Comparison of ENCODE assay signal across 23 cellular contexts in the genomic region with DNA sequence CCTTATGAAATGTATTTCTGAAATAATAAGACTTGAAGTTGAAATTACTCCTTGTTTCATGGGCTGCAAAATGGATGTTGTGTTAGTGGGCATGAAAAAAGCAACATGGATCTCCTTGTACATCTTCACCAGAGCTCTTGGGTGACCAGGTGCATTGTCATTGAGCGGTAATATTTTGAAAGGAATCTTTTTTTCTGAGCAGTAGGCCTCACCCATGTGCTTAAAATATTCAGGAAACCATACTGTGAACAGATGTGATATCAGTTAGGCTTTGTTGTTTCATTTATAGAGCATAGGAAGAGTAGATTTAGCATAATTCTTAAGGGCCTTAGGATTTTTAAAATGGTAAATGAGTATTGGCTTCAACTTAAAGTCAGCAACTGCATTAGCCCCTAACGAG. TPM values are rescaled to one million over a fixed set of nuclear protein-coding genes. Genes with fewer than 3 reads are reported as not detected.
A peak's percentile ranks its signal among the peaks of the same experiment; 100 is the strongest.
DNase-seq lines count a peak whose midpoint lies in the region; ATAC-seq and TF ChIP-seq lines count a peak whose summit lies in the region.
"Had no signal": no experiment of that assay in that cellular context is flagged by ENCODE, and none has a peak within 500 bp of the region (broad histone marks: within the 10 kb centered on the region; RNA-seq: fewer than 3 reads in every experiment).

No MANE protein-coding gene starts in this region.

- no peaks in the 10 kb centered on the region; the same call in 1 of the 2 replicates for H3K79me2 ChIP-seq in DOHH2 (ENCODE audit: control insufficient read depth, low read length)

- peak overlapping the region in 5 of 10 donors; percentile 22 to 75 (median 37) for H3K4me3 Mint-ChIP-seq in naive thymus-derived CD4-positive, alpha-beta T cell
- no peak overlapping the region for H3K4me3 Mint-ChIP-seq in activated T-helper 2 cell treated with anti-CD3 and anti-CD28 coated beads, Interferon-gamma antibody, Interleukin-2, Interleukin-4, amounts not matched to agents 10 μg/mL and 5 μg/mL and 100 μg/mL, durations not matched to agents 14 hours and 24 hours and 36 hours (ENCODE audit: low read depth)

- H3K27me3 ChIP-seq in BLaER1 (no peaks in the 10 kb centered on the region), DOHH2 (ENCODE audit: control insufficient read depth, low read length) (no peaks in the 10 kb centered on the region)
- no peaks in the 10 kb centered on the region for H3K27me3 ChIP-seq in naive thymus-derived CD4-positive, alpha-beta T cell (ENCODE audit: control insufficient read depth in 2 of 2, insufficient read depth in 2 of 2, low read length in 2 of 2)

- H3K9me3 Mint-ChIP-seq in naive thymus-derived CD4-positive, alpha-beta T cell = no peaks in the 10 kb centered on the region
- H3K9me3 Mint-ChIP-seq in activated T-helper 2 cell treated with anti-CD3 and anti-CD28 coated beads, Interferon-gamma antibody, Interleukin-2, Interleukin-4, amounts not matched to agents 10 μg/mL and 5 μg/mL and 100 μg/mL, durations not matched to agents 14 hours and 24 hours and 36 hours = no peaks in the 10 kb centered on the region

- H3K9ac ChIP-seq in BLaER1 (peak overlapping the region; percentile 70; the same call in 1 of the 2 replicates), SK-N-MC (ENCODE audit: insufficient read length) (no peak overlapping the region)
- H3K9ac ChIP-seq: SK-N-SH had no signal

- ATAC-seq in naive thymus-derived CD4-positive, alpha-beta T cell = no peak
- ATAC-seq: A549 had no signal

- CTCF ChIA-PET in naive thymus-derived CD4-positive, alpha-beta T cell (lab: Charles Lee) = interaction anchor here (0.5 to 1.6 kb wide), 7 partner anchors 11 to 44 kb away, joined by 3 to 5 read pairs (median 4); partner anchors contain the start of gene LAMTOR4
- CTCF ChIA-PET in RWPE1 (lab: Yijun Ruan, JAX) = no interaction called here

- intact Hi-C loops in naive thymus-derived CD4-positive, alpha-beta T cell (cut with micrococcal nuclease) = no loop called here
- intact Hi-C loops in activated T-helper 2 cell treated with anti-CD3 and anti-CD28 coated beads, Interferon-gamma antibody, Interleukin-2, Interleukin-4, amounts not matched to agents 10 μg/mL and 5 μg/mL and 100 μg/mL, durations not matched to agents 14 hours and 24 hours and 36 hours (cut with micrococcal nuclease) = no loop called here

- no peaks in the 10 kb centered on the region for H3K9me3 ChIP-seq in BLaER1
- no peaks in the 10 kb centered on the region for H3K9me3 ChIP-seq in DOHH2 (ENCODE audit: control insufficient read depth, insufficient read depth, low read length)
- no peaks in the 10 kb centered on the region for H3K9me3 ChIP-seq in SK-N-MC (ENCODE audit: low read depth, low read length)
- no peaks in the 10 kb centered on the region for H3K9me3 ChIP-seq in naive thymus-derived CD4-positive, alpha-beta T cell (ENCODE audit: control insufficient read depth in 2 of 3, low read length in 3 of 3)
- H3K9me3 ChIP-seq: A549, SK-N-SH had no signal

- peaks cover 0 to 9% (median 0%) of the 10 kb centered on the region in 5 donors for H3K36me3 Mint-ChIP-seq in naive thymus-derived CD4-positive, alpha-beta T cell
- H3K36me3 Mint-ChIP-seq in activated T-helper 2 cell treated with anti-CD3 and anti-CD28 coated beads, Interferon-gamma antibody, Interleukin-2, Interleukin-4, amounts not matched to agents 10 μg/mL and 5 μg/mL and 100 μg/mL, durations not matched to agents 14 hours and 24 hours and 36 hours (ENCODE audit: low read depth) = peaks cover 14% of the 10 kb centered on the region

- POLR2A ChIA-PET in naive thymus-derived CD4-positive, alpha-beta T cell (lab: Charles Lee) = interaction anchor here (0.6 to 1.9 kb wide), 5 partner anchors 15 to 48 kb away, joined by 3 to 8 read pairs (median 6); partner anchors contain the start of gene STAG3
- POLR2A ChIA-PET in RWPE1 (lab: Yijun Ruan, JAX; ENCODE audit: low non-redundant PET) = no interaction called here

- TF ChIP-seq CTCF in DOHH2 (IDR thresholded peaks at IDR 0.05; ENCODE audit: low read depth, low read length, poor library complexity, severe bottlenecking) = no peak
- no peak for TF ChIP-seq CTCF in RWPE1 (conservative IDR thresholded peaks at IDR 0.05; ENCODE audit: low read depth)

- peaks cover 16 to 61% (median 55%) of the 10 kb centered on the region in 7 donors for H3K4me1 Mint-ChIP-seq in naive thymus-derived CD4-positive, alpha-beta T cell
- peaks cover 23% of the 10 kb centered on the region for H3K4me1 Mint-ChIP-seq in activated T-helper 2 cell treated with anti-CD3 and anti-CD28 coated beads, Interferon-gamma antibody, Interleukin-2, Interleukin-4, amounts not matched to agents 10 μg/mL and 5 μg/mL and 100 μg/mL, durations not matched to agents 14 hours and 24 hours and 36 hours (ENCODE audit: low read depth)

- no peaks in the 10 kb centered on the region for H3K9me2 ChIP-seq in DOHH2 (replicated peaks; ENCODE audit: control insufficient read depth, low read length)
- H3K9me2 ChIP-seq: SK-N-SH had no signal

- H3K36me3 ChIP-seq in BLaER1 (no peaks in the 10 kb centered on the region), DOHH2 (ENCODE audit: control insufficient read depth, low read length) (peaks cover 63% of the 10 kb centered on the region), SK-N-MC (ENCODE audit: insufficient read depth, low read length) (no peaks in the 10 kb centered on the region)
- no peaks in the 10 kb centered on the region for H3K36me3 ChIP-seq in naive thymus-derived CD4-positive, alpha-beta T cell (ENCODE audit: control insufficient read depth in 2 of 3, insufficient read depth in 3 of 3, low read length in 3 of 3)

- H4K20me1 ChIP-seq in BLaER1 (no peaks in the 10 kb centered on the region), DOHH2 (ENCODE audit: control insufficient read depth, insufficient read depth, low read depth, low read length) (no peaks in the 10 kb centered on the region)

- H3K27me3 Mint-ChIP-seq in naive thymus-derived CD4-positive, alpha-beta T cell = no peaks in the 10 kb centered on the region
- no peaks in the 10 kb centered on the region for H3K27me3 Mint-ChIP-seq in activated T-helper 2 cell treated with anti-CD3 and anti-CD28 coated beads, Interferon-gamma antibody, Interleukin-2, Interleukin-4, amounts not matched to agents 10 μg/mL and 5 μg/mL and 100 μg/mL, durations not matched to agents 14 hours and 24 hours and 36 hours (ENCODE audit: low read depth)

- peaks cover 53% of the 10 kb centered on the region for H3F3A ChIP-seq in DOHH2 (ENCODE audit: control insufficient read depth, insufficient read depth)

- H3K4me2 ChIP-seq in BLaER1 (peak overlapping the region; percentile 82), DOHH2 (ENCODE audit: low read length) (peak overlapping the region; percentile 65)
- H3K4me2 ChIP-seq: A549, SK-N-SH had no signal

- peak overlapping the region in 8 of 9 donors; percentile 3 to 86 (median 68) for H3K27ac Mint-ChIP-seq in naive thymus-derived CD4-positive, alpha-beta T cell
- no peak overlapping the region for H3K27ac Mint-ChIP-seq in activated T-helper 2 cell treated with anti-CD3 and anti-CD28 coated beads, Interferon-gamma antibody, Interleukin-2, Interleukin-4, amounts not matched to agents 10 μg/mL and 5 μg/mL and 100 μg/mL, durations not matched to agents 14 hours and 24 hours and 36 hours

- peak overlapping the region; percentile 89 for H3K27ac ChIP-seq in BLaER1
- peak overlapping the region; percentile 94 for H3K27ac ChIP-seq in DOHH2 (ENCODE audit: low read depth, low read length)
- H3K27ac ChIP-seq in SK-N-MC = peak overlapping the region; percentile 67
- peak overlapping the region; percentile 0 for H3K27ac ChIP-seq in naive thymus-derived CD4-positive, alpha-beta T cell (ENCODE audit: low read depth, low read length)
- H3K27ac ChIP-seq in RWPE1 = no peak overlapping the region
- H3K27ac ChIP-seq: A549, C4-2B, HL-60 had no signal

- H3K4me3 ChIP-seq in BLaER1 (peak overlapping the region; percentile 39; the same call in 1 of the 2 replicates), DOHH2 (ENCODE audit: low read length) (peak overlapping the region; percentile 41), SK-N-MC (no peak overlapping the region)
- H3K4me3 ChIP-seq in naive thymus-derived CD4-positive, alpha-beta T cell (ENCODE audit: low read length) = no peak overlapping the region
- H3K4me3 ChIP-seq: A549 had no signal

- H3K4me1 ChIP-seq in BLaER1 (peaks cover 77% of the 10 kb centered on the region), DOHH2 (ENCODE audit: control insufficient read depth, low read length) (peaks cover 97% of the 10 kb centered on the region)
- peaks cover 0 to 22% of the 10 kb centered on the region in 2 donors for H3K4me1 ChIP-seq in naive thymus-derived CD4-positive, alpha-beta T cell (ENCODE audit: control insufficient read depth in 2 of 2, insufficient read depth in 2 of 2, low read length in 2 of 2)

- no peak for DNase-seq in SK-N-MC (ENCODE audit: low read depth, low spot score)
- peak in 1 of 9 donors; percentile 21 for DNase-seq in naive thymus-derived CD4-positive, alpha-beta T cell
- DNase-seq in C1 segment of cervical spinal cord (lab: John Stamatoyannopoulos, UW) = no peak
- no peak for DNase-seq in activated T-helper 2 cell treated with anti-CD3 and anti-CD28 coated beads, Interferon-gamma antibody, Interleukin-2, Interleukin-4, amounts not matched to agents 10 μg/mL and 5 μg/mL and 100 μg/mL, durations not matched to agents 14 hours and 24 hours and 36 hours (ENCODE audit: low spot score)
- DNase-seq in RWPE1 (ENCODE audit: low spot score) = no peak
- no peak for DNase-seq in stimulated activated CD4-positive, alpha-beta T cell treated with anti-CD3 and anti-CD28 coated beads, Interleukin-2, amount 100 ng/mL, for 48 hours
- DNase-seq: COR-L47, DMS 273 treated with DMSO at 0.1 percent for 48 hours, DND-41, NCI-H1105 treated with DMSO at 0.1 percent for 48 hours, NCI-H1694, NCI-H2081 treated with DMSO at 0.1 percent for 48 hours, NCI-H446 treated with DMSO at 0.1 percent for 48 hours, NCI-H69, SHP77, SK-N-SH had no signal

RNA-seq across cellular contexts. Expression of gene STAG3, which starts 15.2 kb away (rescaled TPM):
- 10 to 100 TPM in 1 of 5 experiments, 1 to 10 TPM in 4; 5.5 to 24.6 (median 9.5) TPM for total RNA-seq in naive thymus-derived CD4-positive, alpha-beta T cell
- 1 to 10 TPM; 2.4 to 6.5 TPM for polyA plus RNA-seq in naive thymus-derived CD4-positive, alpha-beta T cell
- 20.6 and 22.3 TPM in 2 replicates for total RNA-seq in activated T-helper 2 cell treated with anti-CD3 and anti-CD28 coated beads, Interferon-gamma antibody, Interleukin-2, Interleukin-4, amounts not matched to agents 10 μg/mL and 5 μg/mL and 100 μg/mL, durations not matched to agents 14 hours and 24 hours and 36 hours

RNA-seq across cellular contexts. Expression of gene GPC2, which starts 15.8 kb away (rescaled TPM):
- total RNA-seq in naive thymus-derived CD4-positive, alpha-beta T cell = 10 to 100 TPM in 4 of 5 experiments, 1 to 10 TPM in 1; 8.1 to 30.6 (median 18.2) TPM
- under 1 TPM; 0.64 to 0.87 TPM for polyA plus RNA-seq in naive thymus-derived CD4-positive, alpha-beta T cell
- total RNA-seq in activated T-helper 2 cell treated with anti-CD3 and anti-CD28 coated beads, Interferon-gamma antibody, Interleukin-2, Interleukin-4, amounts not matched to agents 10 μg/mL and 5 μg/mL and 100 μg/mL, durations not matched to agents 14 hours and 24 hours and 36 hours = 7.0 and 7.8 TPM in 2 replicates

RNA-seq across cellular contexts. Expression of gene GAL3ST4, which starts 24.5 kb away (rescaled TPM):
- 10 to 100 TPM in 4 of 5 experiments, 1 to 10 TPM in 1; 4.7 to 26.8 (median 16.7) TPM for total RNA-seq in naive thymus-derived CD4-positive, alpha-beta T cell
- 10 to 100 TPM in 1 of 2 donors, 1 to 10 TPM in 1; 7.4 to 10.8 TPM for polyA plus RNA-seq in naive thymus-derived CD4-positive, alpha-beta T cell
- total RNA-seq in activated T-helper 2 cell treated with anti-CD3 and anti-CD28 coated beads, Interferon-gamma antibody, Interleukin-2, Interleukin-4, amounts not matched to agents 10 μg/mL and 5 μg/mL and 100 μg/mL, durations not matched to agents 14 hours and 24 hours and 36 hours = 2.4 and 2.8 TPM in 2 replicates

RNA-seq across cellular contexts. Expression of gene PVRIG, which starts 26.8 kb away (rescaled TPM):
- total RNA-seq in naive thymus-derived CD4-positive, alpha-beta T cell = 10 to 100 TPM; 32.1 to 88.7 (median 66.2) TPM
- polyA plus RNA-seq in naive thymus-derived CD4-positive, alpha-beta T cell = 10 to 100 TPM; 69.5 to 81.0 TPM
- total RNA-seq in activated T-helper 2 cell treated with anti-CD3 and anti-CD28 coated beads, Interferon-gamma antibody, Interleukin-2, Interleukin-4, amounts not matched to agents 10 μg/mL and 5 μg/mL and 100 μg/mL, durations not matched to agents 14 hours and 24 hours and 36 hours = 18.7 and 21.7 TPM in 2 replicates
- total RNA-seq: HT1080, LHCN-M2 had no signal
- polyA plus RNA-seq: A549, SK-N-SH had no signal

RNA-seq across cellular contexts. Expression of gene TRAPPC14, which starts 34.4 kb away (rescaled TPM):
- total RNA-seq in naive thymus-derived CD4-positive, alpha-beta T cell = 100 to 1,000 TPM in 1 of 5 experiments, 10 to 100 TPM in 4; 51.8 to 102 (median 70.2) TPM
- polyA plus RNA-seq in naive thymus-derived CD4-positive, alpha-beta T cell = 1 to 10 TPM; 3.2 to 5.9 TPM
- 31.2 and 33.2 TPM in 2 replicates for total RNA-seq in activated T-helper 2 cell treated with anti-CD3 and anti-CD28 coated beads, Interferon-gamma antibody, Interleukin-2, Interleukin-4, amounts not matched to agents 10 μg/mL and 5 μg/mL and 100 μg/mL, durations not matched to agents 14 hours and 24 hours and 36 hours

Comparison
In these comparisons a context has a peak if more than half of its experiments do, and no peak if none do; other contexts are left out.
1. H3K4me3 ChIP-seq: peak in BLaER1 (single experiment) and DOHH2 (single experiment); none in SK-N-MC (single experiment) and naive thymus-derived CD4-positive, alpha-beta T cell (single experiment).